In the genomic region with DNA sequence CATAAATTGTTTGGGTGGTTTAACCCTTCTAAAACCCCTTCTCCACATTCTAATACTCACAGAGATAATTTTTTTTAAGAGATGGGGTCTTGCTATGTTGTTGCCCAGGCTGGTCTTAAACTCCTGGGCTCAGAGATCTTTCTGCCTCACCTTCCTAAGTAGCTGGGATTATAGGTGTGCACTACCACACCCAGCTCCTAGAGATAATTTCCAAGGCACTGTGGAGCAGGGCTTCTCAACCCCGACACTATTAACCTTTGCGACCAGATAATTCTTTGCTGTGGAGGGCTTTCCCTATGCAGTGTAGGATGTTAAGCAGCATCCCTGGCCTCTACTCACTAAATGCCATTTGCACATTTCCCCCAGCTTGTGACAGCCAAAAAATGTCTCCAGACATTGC, we compare ENCODE assay signal across 18 cellular contexts. TPM values are rescaled to one million over a fixed set of nuclear protein-coding genes. Genes with fewer than 3 reads are reported as not detected.
DNase-seq lines count a peak whose midpoint lies in the region; ATAC-seq, FAIRE-seq and TF ChIP-seq lines count a peak whose summit lies in the region.
"Had no signal": no experiment of that assay in that cellular context is flagged by ENCODE, and none has a peak within 500 bp of the region (broad histone marks: within the 10 kb centered on the region; RNA-seq: fewer than 3 reads in every experiment).

No MANE protein-coding gene starts in this region.

- H3K4me3 ChIP-seq in WERI-Rb-1 (ENCODE audit: low read depth, low read length) (no peak overlapping the region), small intestine (ENCODE audit: low read depth in 1 of 2, low read length in 2 of 2) (no peak overlapping the region), foreskin fibroblast (ENCODE audit: low read depth in 1 of 2, low read length in 2 of 2) (no peak overlapping the region), H7 (ENCODE audit: insufficient read depth, low read depth, low read length) (no peak overlapping the region)

- peak; percentile 84 for ATAC-seq in left colon
- ATAC-seq in stimulated activated naive CD8-positive, alpha-beta T cell treated with anti-CD3 and anti-CD28 coated beads, Interleukin-15, amount 100 ng/mL, for 72 hours: no peak

- DNase-seq in WERI-Rb-1 (peak; percentile 3), left colon (no peak), small intestine (peak; percentile 77), glomerular visceral epithelial cell (ENCODE audit: extremely low spot score) (no peak), foreskin fibroblast (no peak), H7 (no peak)
- no peak for DNase-seq in stimulated activated naive CD8-positive, alpha-beta T cell treated with anti-CD3 and anti-CD28 coated beads, Interleukin-15, amount 100 ng/mL, for 72 hours
- DNase-seq: C1 segment of cervical spinal cord; CD4-positive, alpha-beta memory T cell; COR-L47; DMS153; DND-41; GOT3; HCEC 1CT had no signal

- 14 to 71% (median 48%) methylated on average over 2 of the region's 2 CpGs for WGBS in small intestine, 3 donors

- H3K27ac ChIP-seq in WERI-Rb-1 (no peak overlapping the region), small intestine (ENCODE audit: low read depth in 1 of 2, low read length in 1 of 2) (no peak overlapping the region)

- no peaks in the 10 kb centered on the region for H3K9me3 Mint-ChIP-seq in nephron
- H3K9me3 Mint-ChIP-seq in stimulated activated naive CD8-positive, alpha-beta T cell treated with anti-CD3 and anti-CD28 coated beads, Interleukin-15, amount 100 ng/mL, for 72 hours: no peaks in the 10 kb centered on the region
- H3K9me3 Mint-ChIP-seq: CD4-positive, alpha-beta memory T cell had no signal

- H3K4me1 Mint-ChIP-seq in nephron: peaks cover 17% of the 10 kb centered on the region
- H3K4me1 Mint-ChIP-seq in stimulated activated naive CD8-positive, alpha-beta T cell treated with anti-CD3 and anti-CD28 coated beads, Interleukin-15, amount 100 ng/mL, for 72 hours: peaks cover 10% of the 10 kb centered on the region

- no peak for TF ChIP-seq CTCF in WERI-Rb-1 (IDR thresholded peaks at IDR 0.05; ENCODE audit: low read depth, low read length)
- TF ChIP-seq CTCF in nephron (IDR thresholded peaks at IDR 0.05; ENCODE audit: unreplicated experiment in 3 of 3): no peak
- no peak for TF ChIP-seq CTCF in foreskin fibroblast (IDR thresholded peaks at IDR 0.05; ENCODE audit: low read depth, low read length)

- H3K27me3 Mint-ChIP-seq in nephron (ENCODE audit: low read depth): no peaks in the 10 kb centered on the region
- H3K27me3 Mint-ChIP-seq in stimulated activated naive CD8-positive, alpha-beta T cell treated with anti-CD3 and anti-CD28 coated beads, Interleukin-15, amount 100 ng/mL, for 72 hours: no peaks in the 10 kb centered on the region

- H3K4me3 Mint-ChIP-seq in nephron: no peak overlapping the region
- H3K4me3 Mint-ChIP-seq in stimulated activated naive CD8-positive, alpha-beta T cell treated with anti-CD3 and anti-CD28 coated beads, Interleukin-15, amount 100 ng/mL, for 72 hours: no peak overlapping the region
- H3K4me3 Mint-ChIP-seq: CD4-positive, alpha-beta memory T cell had no signal

- H3K9me3 ChIP-seq in WERI-Rb-1 (ENCODE audit: severe bottlenecking) (no peaks in the 10 kb centered on the region), small intestine (ENCODE audit: control insufficient read depth, low read depth) (no peaks in the 10 kb centered on the region)

- no peaks in the 10 kb centered on the region for H3K36me3 ChIP-seq in WERI-Rb-1
- H3K36me3 ChIP-seq in small intestine (ENCODE audit: control insufficient read depth in 2 of 2, insufficient read depth in 2 of 2, low read length in 2 of 2): no peaks in the 10 kb centered on the region
- no peaks in the 10 kb centered on the region for H3K36me3 ChIP-seq in H7 (replicated peaks; ENCODE audit: control insufficient read depth, insufficient read depth, low read length)

- intact Hi-C loops in left colon (cut with DNase I, micrococcal nuclease): no loop called here

- FAIRE-seq in small intestine (lab: Jason Lieb, UNC): no peak
- FAIRE-seq: G401.6, GM12892, H54 had no signal

- peak overlapping the region in 2 of 3 experiments; percentile 12 to 13 for H3K27ac Mint-ChIP-seq in nephron
- H3K27ac Mint-ChIP-seq in stimulated activated naive CD8-positive, alpha-beta T cell treated with anti-CD3 and anti-CD28 coated beads, Interleukin-15, amount 100 ng/mL, for 72 hours: no peak overlapping the region
- H3K27ac Mint-ChIP-seq: CD4-positive, alpha-beta memory T cell had no signal

- H3K36me3 Mint-ChIP-seq in nephron (ENCODE audit: low read depth): no peaks in the 10 kb centered on the region
- H3K36me3 Mint-ChIP-seq: CD4-positive, alpha-beta memory T cell had no signal

- peaks cover 0 to 6% of the 10 kb centered on the region in 2 donors for H3K4me1 ChIP-seq in small intestine (ENCODE audit: control insufficient read depth in 2 of 2, insufficient read depth in 1 of 2, low read depth in 1 of 2, low read length in 1 of 2)

- H3K27me3 ChIP-seq in WERI-Rb-1 (ENCODE audit: insufficient read depth, low read depth, severe bottlenecking): no peaks in the 10 kb centered on the region
- H3K27me3 ChIP-seq in small intestine (ENCODE audit: control insufficient read depth in 2 of 2, insufficient read depth in 2 of 2, low read length in 2 of 2): no peaks in the 10 kb centered on the region
- H3K27me3 ChIP-seq in H7 (ENCODE audit: control insufficient read depth, insufficient read depth, low read length): no peaks in the 10 kb centered on the region

RNA-seq across cellular contexts. Expression of gene RREB1, which starts 8.8 kb away (rescaled TPM):
- total RNA-seq in left colon: 100 to 1,000 TPM in 1 of 2 donors, 10 to 100 TPM in 1; 76.9 to 101 TPM
- polyA plus RNA-seq in small intestine: 10 to 100 TPM in 2 of 3 donors, 1 to 10 TPM in 1; 6.5 to 12.7 (median 10.3) TPM
- total RNA-seq in H7 (2014; rRNA removed; shearing (Covaris generic)): 24.2 and 31.9 TPM in 2 replicates

Comparison
In these comparisons a context has a peak if more than half of its experiments do, and no peak if none do; other contexts are left out.
1. DNase-seq: peak in WERI-Rb-1 (single experiment) and small intestine (single experiment); none in left colon (0 of 2), stimulated activated naive CD8-positive, alpha-beta T cell treated with anti-CD3 and anti-CD28 coated beads, Interleukin-15, amount 100 ng/mL, for 72 hours (0 of 2), glomerular visceral epithelial cell (single experiment), foreskin fibroblast (0 of 2) and H7 (single experiment).
2. H3K27ac Mint-ChIP-seq: peak in nephron (2 of 3); none in stimulated activated naive CD8-positive, alpha-beta T cell treated with anti-CD3 and anti-CD28 coated beads, Interleukin-15, amount 100 ng/mL, for 72 hours (0 of 2).